Comparison of ENCODE assay signal across 8 cellular contexts in genomic region chr11:121451982-121452608, GRCh38. TPM values are rescaled to one million over a fixed set of nuclear protein-coding genes. Genes with fewer than 3 reads are reported as not detected.
DNase-seq lines count a peak whose midpoint lies in the region; ATAC-seq and TF ChIP-seq lines count a peak whose summit lies in the region.

TSS of gene SORL1 (plus strand) at chr11:121452314. CDS start at chr11:121452332, 18 bp downstream.

- peaks cover 13% of the 10 kb centered on the region for H3K36me3 Mint-ChIP-seq in stimulated activated effector memory CD8-positive, alpha-beta T cell treated with anti-CD3 and anti-CD28 coated beads, Interleukin-12 subunit alpha, Interleukin-12 subunit beta, amount 100 ng/mL, for 72 hours

- TF ChIP-seq CTCF in GM13976 (IDR thresholded peaks at IDR 0.05; ENCODE audit: borderline replicate concordance, control extremely low read depth, extremely low read depth, insufficient read depth, missing control alignments), result peak; percentile 88
- TF ChIP-seq CTCF in epithelial cell of esophagus (IDR thresholded peaks at IDR 0.05; ENCODE audit: insufficient read depth, low read depth, low read length, missing control alignments), result peak; percentile 56
- peak; percentile 43 for TF ChIP-seq CTCF in mucosa of descending colon (IDR thresholded peaks at IDR 0.05)

- H3K4me3 ChIP-seq in epithelial cell of esophagus (ENCODE audit: low read length) (peak within 1 kb of the TSS; percentile 67), mucosa of descending colon (peak within 1 kb of the TSS; percentile 80)

- peak within 1 kb of the TSS; percentile 97 for H3K4me3 Mint-ChIP-seq in stimulated activated effector memory CD8-positive, alpha-beta T cell treated with anti-CD3 and anti-CD28 coated beads, Interleukin-12 subunit alpha, Interleukin-12 subunit beta, amount 100 ng/mL, for 72 hours

- in situ Hi-C loops in GM13976 (cut with MboI; ENCODE audit: low sequenced_read_pairs, unreplicated experiment), result no loop called here

- H3K9me3 Mint-ChIP-seq in stimulated activated effector memory CD8-positive, alpha-beta T cell treated with anti-CD3 and anti-CD28 coated beads, Interleukin-12 subunit alpha, Interleukin-12 subunit beta, amount 100 ng/mL, for 72 hours, result no peaks in the 10 kb centered on the region

- peak; percentile 13 for DNase-seq in A172 (ENCODE audit: low spot score)
- peak; percentile 85 for DNase-seq in GM13976 (ENCODE audit: low spot score)
- DNase-seq in NCI-H2227 treated with DMSO at 0.1 percent for 48 hours (lab: John Stamatoyannopoulos, UW), result peak; percentile 39
- DNase-seq in activated T-cell treated with anti-CD3 and anti-CD28 coated beads for 24 hours (ENCODE audit: low read depth), result peak; percentile 58
- peak; percentile 74 for DNase-seq in epithelial cell of esophagus (ENCODE audit: low read depth)
- DNase-seq in mucosa of descending colon, result peak; percentile 88 to 91 (median 88)
- peak; percentile 49 to 70 for DNase-seq in stimulated activated effector memory CD8-positive, alpha-beta T cell treated with anti-CD3 and anti-CD28 coated beads, Interleukin-12 subunit alpha, Interleukin-12 subunit beta, amount 100 ng/mL, for 72 hours (ENCODE audit: low spot score in 2 of 2)

- H3K4me1 ChIP-seq in mucosa of descending colon (ENCODE audit: low read depth), result peaks cover 30% of the 10 kb centered on the region

- intact Hi-C loops in mucosa of descending colon (cut with DNase I, micrococcal nuclease), result loop anchor here in 1 of 2 donors (5.0 kb wide), 1 partner anchor 130 kb away; no protein-coding TSS in a partner anchor

- H3K27ac Mint-ChIP-seq in stimulated activated effector memory CD8-positive, alpha-beta T cell treated with anti-CD3 and anti-CD28 coated beads, Interleukin-12 subunit alpha, Interleukin-12 subunit beta, amount 100 ng/mL, for 72 hours, result peak within 1 kb of the TSS; percentile 97

- ATAC-seq in HG03025 (IDR thresholded peaks at IDR 0.05; ENCODE audit: low FRiP score, unreplicated experiment), result peak; percentile 32
- ATAC-seq in mucosa of descending colon, result peak; percentile 78
- peak; percentile 82 for ATAC-seq in stimulated activated effector memory CD8-positive, alpha-beta T cell treated with anti-CD3 and anti-CD28 coated beads, Interleukin-12 subunit alpha, Interleukin-12 subunit beta, amount 100 ng/mL, for 72 hours

- H3K9me3 ChIP-seq in mucosa of descending colon, result no peaks in the 10 kb centered on the region

- no peaks in the 10 kb centered on the region for H3K36me3 ChIP-seq in mucosa of descending colon (ENCODE audit: low read depth)

- H3K4me1 Mint-ChIP-seq in stimulated activated effector memory CD8-positive, alpha-beta T cell treated with anti-CD3 and anti-CD28 coated beads, Interleukin-12 subunit alpha, Interleukin-12 subunit beta, amount 100 ng/mL, for 72 hours, result peaks cover 87% of the 10 kb centered on the region

RNA-seq across cellular contexts. Expression of gene SORL1, which starts in this region (rescaled TPM):
- total RNA-seq in A172 (2014; rRNA removed; shearing (Covaris generic)), result 1.7 and 2.1 TPM in 2 replicates
- total RNA-seq in mucosa of descending colon, result 100 to 1,000 TPM in 2 of 3 donors, 10 to 100 TPM in 1; 58.3 to 195 (median 109) TPM

Comparison
In these comparisons a context has a peak if more than half of its experiments do, and no peak if none do; other contexts are left out.
1. Peak in every context shown above with its lines: DNase-seq, ATAC-seq and H3K4me3 ChIP-seq.
2. RNA of gene SORL1 (total RNA-seq): 58.3 to 195 TPM in mucosa of descending colon; 1.7 to 2.1 TPM in A172; every median in the first group is over 10 times any median in the second.
3. DNase-seq: peak in every context shown above with its lines; median percentile 88 in mucosa of descending colon; 85 in GM13976; 74 in epithelial cell of esophagus; 60 in stimulated activated effector memory CD8-positive, alpha-beta T cell treated with anti-CD3 and anti-CD28 coated beads, Interleukin-12 subunit alpha, Interleukin-12 subunit beta, amount 100 ng/mL, for 72 hours; 58 in activated T-cell treated with anti-CD3 and anti-CD28 coated beads for 24 hours; 39 in NCI-H2227 treated with DMSO at 0.1 percent for 48 hours; 13 in A172.
4. ATAC-seq: peak in every context shown above with its lines; median percentile 82 in stimulated activated effector memory CD8-positive, alpha-beta T cell treated with anti-CD3 and anti-CD28 coated beads, Interleukin-12 subunit alpha, Interleukin-12 subunit beta, amount 100 ng/mL, for 72 hours; 78 in mucosa of descending colon; 32 in HG03025.